In the genomic region with DNA sequence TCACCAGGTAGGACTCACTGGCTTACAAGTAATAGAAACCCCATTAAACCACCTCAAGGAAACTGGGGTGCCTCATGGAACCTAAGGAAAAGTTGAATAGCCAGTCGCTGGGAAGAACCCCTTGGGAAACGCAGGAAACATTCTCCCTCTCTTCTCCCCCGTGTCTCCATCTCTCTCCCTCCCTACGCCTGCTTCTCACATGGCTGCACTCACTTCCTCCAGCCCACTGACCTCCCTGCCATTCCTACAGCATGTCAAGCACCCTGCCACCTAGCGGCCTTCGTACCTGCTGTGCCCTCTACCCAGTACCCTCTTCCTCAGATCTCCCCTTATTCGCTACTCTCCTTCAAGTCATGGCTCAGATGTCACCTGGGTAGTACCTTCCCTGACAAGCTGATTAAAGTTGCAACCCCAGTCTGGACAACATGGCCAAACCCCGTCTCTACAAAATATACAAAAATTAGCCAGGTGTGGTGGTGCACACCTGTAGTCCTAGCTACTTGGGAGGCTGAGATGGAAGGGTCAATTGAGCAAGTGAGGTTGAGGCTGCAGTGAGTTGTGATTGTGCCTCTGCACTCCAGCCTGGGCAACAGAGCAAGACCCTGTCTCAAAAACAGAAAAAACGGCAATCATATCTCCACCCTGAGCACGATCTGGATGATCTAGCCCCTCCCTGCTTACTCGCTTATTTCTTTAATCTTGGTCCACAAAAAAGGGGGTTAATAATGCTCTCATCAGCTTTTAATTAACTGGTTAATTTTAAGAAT, we compare ENCODE assay signal across 10 cellular contexts. TPM values are rescaled to one million over a fixed set of nuclear protein-coding genes. Genes with fewer than 3 reads are reported as not detected.
DNase-seq lines count a peak whose midpoint lies in the region; ATAC-seq, FAIRE-seq and TF ChIP-seq lines count a peak whose summit lies in the region.
"Had no signal": no experiment of that assay in that cellular context is flagged by ENCODE, and none has a peak within 500 bp of the region (broad histone marks: within the 10 kb centered on the region; RNA-seq: fewer than 3 reads in every experiment).

No MANE protein-coding gene starts in this region.

- FAIRE-seq in small intestine (lab: Jason Lieb, UNC), result no peak
- FAIRE-seq: endometrium had no signal

- 52 to 66% (median 56%) methylated on average over 11 of the region's 11 CpGs for WGBS in small intestine, 3 donors

- ATAC-seq in GM18907 (IDR thresholded peaks at IDR 0.05; ENCODE audit: unreplicated experiment) (no peak), HG03108 (IDR thresholded peaks at IDR 0.05; ENCODE audit: unreplicated experiment) (no peak)

- peaks cover 0 to 2% of the 10 kb centered on the region in 2 donors for H3K27me3 ChIP-seq in small intestine (ENCODE audit: control insufficient read depth in 2 of 2, insufficient read depth in 2 of 2, low read length in 2 of 2)

- H3K9me3 ChIP-seq in small intestine (ENCODE audit: control insufficient read depth, low read depth), result no peaks in the 10 kb centered on the region

- H3K4me3 ChIP-seq in cardiac fibroblast (replicated peaks in 1 of 2; ENCODE audit: low read depth in 2 of 2, low read length in 2 of 2) (no peak overlapping the region), small intestine (ENCODE audit: low read depth in 1 of 2, low read length in 2 of 2) (no peak overlapping the region)

- no peak overlapping the region for H3K27ac ChIP-seq in small intestine (ENCODE audit: low read depth in 1 of 2, low read length in 1 of 2)

- H3K36me3 ChIP-seq in small intestine (ENCODE audit: control insufficient read depth in 2 of 2, insufficient read depth in 2 of 2, low read length in 2 of 2), result no peaks in the 10 kb centered on the region

- peak; percentile 27 for TF ChIP-seq CTCF in cardiac fibroblast (IDR thresholded peaks at IDR 0.05; ENCODE audit: low read depth, low read length)

- DNase-seq in NOMO-1 (lab: John Stamatoyannopoulos, UW; ENCODE audit: unreplicated experiment in 2 of 2) (peak; percentile 23 to 33), NOMO-1 treated with dmso at 0.1 percent for 144 hours (lab: John Stamatoyannopoulos, UW; ENCODE audit: unreplicated experiment) (no peak), NCI-H146 treated with DMSO at 0.1 percent for 48 hours (lab: John Stamatoyannopoulos, UW; ENCODE audit: unreplicated experiment) (peak; percentile 8), cardiac fibroblast (ENCODE audit: low read depth in 2 of 2) (peak; percentile 8 to 25), small intestine (peak; percentile 11), NCI-H2171 (lab: John Stamatoyannopoulos, UW) (no peak)
- DNase-seq: activated CD8-positive, alpha-beta memory T cell treated with anti-CD3 and anti-CD28 coated beads for 24 hours had no signal

- no peaks in the 10 kb centered on the region for H3K4me1 ChIP-seq in small intestine (ENCODE audit: control insufficient read depth in 2 of 2, insufficient read depth in 1 of 2, low read depth in 1 of 2, low read length in 1 of 2)

RNA-seq across cellular contexts. Expression of a gene that starts 6.4 kb away (rescaled TPM):
- polyA plus RNA-seq in small intestine, result 1 to 10 TPM in 2 of 3 donors, under 1 TPM in 1; 0.45 to 4.8 (median 4.3) TPM

Comparison
In these comparisons a context has a peak if more than half of its experiments do, and no peak if none do; other contexts are left out.
1. DNase-seq: peak in NOMO-1 (2 of 2), NCI-H146 treated with DMSO at 0.1 percent for 48 hours (single experiment), cardiac fibroblast (2 of 2) and small intestine (single experiment); none in NOMO-1 treated with dmso at 0.1 percent for 144 hours (single experiment) and NCI-H2171 (single experiment).